In the genomic region with DNA sequence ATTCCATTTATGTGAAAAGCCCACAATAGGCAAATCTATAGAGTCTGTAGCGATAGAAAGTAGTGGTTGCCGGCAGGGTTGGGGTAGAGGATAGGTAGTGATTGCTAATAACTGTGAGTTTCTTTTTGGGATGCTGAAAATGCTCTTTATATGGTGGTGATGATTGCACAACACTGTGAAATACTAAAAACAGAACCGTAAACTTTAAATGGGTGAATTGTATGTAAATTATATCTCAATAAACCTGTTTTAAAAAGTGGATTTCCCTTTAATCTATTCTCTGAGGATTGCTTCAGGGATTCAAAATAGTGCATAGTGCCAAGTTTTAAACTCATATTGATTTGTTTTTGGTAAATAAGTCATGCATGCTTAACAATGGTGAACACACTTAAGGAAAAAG, we compare ENCODE assay signal across 11 cellular contexts.
DNase-seq lines count a peak whose midpoint lies in the region; ATAC-seq, FAIRE-seq and TF ChIP-seq lines count a peak whose summit lies in the region.
"Had no signal": no experiment of that assay in that cellular context is flagged by ENCODE, and none has a peak within 500 bp of the region (broad histone marks: within the 10 kb centered on the region; RNA-seq: fewer than 3 reads in every experiment).

No MANE protein-coding gene starts in this region.

- no TSS peak for BruUV-seq in IMR-90 (replicated peaks; lab: Mats Ljungman, UMichigan)

- H3K79me1 ChIP-seq in IMR-90 (ENCODE audit: low read depth in 1 of 2, low read length in 2 of 2) (peaks cover 50 to 72% of the 10 kb centered on the region in 2 experiments), H1 (ENCODE audit: low read depth, low read length) (peaks cover 5% of the 10 kb centered on the region; the same call in 1 of the 2 replicates)

- no peak overlapping the region for H3K4me3 Mint-ChIP-seq in WTC11
- H3K4me3 Mint-ChIP-seq: activated naive CD8-positive, alpha-beta T cell treated with anti-CD3 and anti-CD28 coated beads, Interleukin-2, amount 50 U/mL, for 24 hours; mesothelial cell of epicardium had no signal

- H3K23ac ChIP-seq in IMR-90 (ENCODE audit: low read depth, low read length) (peak overlapping the region; percentile 48; the same call in 1 of the 2 replicates), H1 (ENCODE audit: insufficient read length) (no peak overlapping the region)

- FAIRE-seq in H1 (lab: Jason Lieb, UNC) = no peak

- no peak for ATAC-seq in IMR-90 (ENCODE audit: low read depth)
- ATAC-seq in WTC11 = no peak
- ATAC-seq: activated naive CD8-positive, alpha-beta T cell treated with anti-CD3 and anti-CD28 coated beads, Interleukin-2, amount 50 U/mL, for 24 hours; effector memory CD8-positive, alpha-beta T cell had no signal

- H4K20me1 ChIP-seq in IMR-90 (ENCODE audit: insufficient read depth, low read length) (peaks cover 42% of the 10 kb centered on the region), H1 (replicated peaks in 1 of 2; ENCODE audit: control insufficient read depth in 1 of 2, insufficient read depth in 2 of 2, low read length in 2 of 2) (no peaks in the 10 kb centered on the region)

- no peak for TF ChIP-seq RAD21 in IMR-90 (IDR thresholded peaks at IDR 0.05; ENCODE audit: low read length)
- TF ChIP-seq RAD21 in H1 (IDR thresholded peaks at IDR 0.05 in 1 of 2, conservative IDR thresholded peaks at IDR 0.05 in 1 of 2; ENCODE audit: low read depth in 2 of 2, low read length in 2 of 2) = no peak

- POLR2A ChIA-PET in IMR-90 (lab: Charles Lee; ENCODE audit: unreplicated experiment) = no interaction called here
- POLR2A ChIA-PET in H1 (lab: Charles Lee; ENCODE audit: partially characterized antibody) = no interaction called here
- POLR2A ChIA-PET in WTC11 (lab: Charles Lee) = no interaction called here

- H3K27me3 Mint-ChIP-seq in WTC11 (ENCODE audit: low read depth) = no peaks in the 10 kb centered on the region
- H3K27me3 Mint-ChIP-seq: activated naive CD8-positive, alpha-beta T cell treated with anti-CD3 and anti-CD28 coated beads, Interleukin-2, amount 50 U/mL, for 24 hours; effector memory CD8-positive, alpha-beta T cell had no signal

- no peak overlapping the region for H2BK15ac ChIP-seq in IMR-90 (ENCODE audit: low read depth, low read length)
- no peak overlapping the region for H2BK15ac ChIP-seq in H1 (ENCODE audit: low read length)

- TF ChIP-seq EP300 in H1 (IDR thresholded peaks at IDR 0.05; ENCODE audit: borderline replicate concordance in 1 of 2, low read depth in 2 of 2, low read length in 2 of 2) = no peak

- peaks cover 27% of the 10 kb centered on the region for H3K4me1 ChIP-seq in IMR-90 (ENCODE audit: control insufficient read depth, insufficient read depth, low read length)
- peaks cover 0 to 13% (median under 1%) of the 10 kb centered on the region in 4 experiments; a peak in 1 of 7 replicates for H3K4me1 ChIP-seq in H1 (replicated peaks in 1 of 4; ENCODE audit: control insufficient read depth in 3 of 4, insufficient read depth in 4 of 4, low read length in 3 of 4)
- peaks cover 2% of the 10 kb centered on the region for H3K4me1 ChIP-seq in prostate gland (replicated peaks)

- no peaks in the 10 kb centered on the region; a peak in 3 of 4 replicates for H3K79me2 ChIP-seq in H1 (ENCODE audit: control insufficient read depth in 1 of 2, insufficient read depth in 2 of 2, low read length in 2 of 2)

- intact Hi-C loops in IMR-90 (cut with micrococcal nuclease) (no loop called here), prostate gland (cut with DNase I) (no loop called here)

- peaks cover 21% of the 10 kb centered on the region for H3K4me1 Mint-ChIP-seq in WTC11

- no peak overlapping the region for H2AK9ac ChIP-seq in IMR-90 (replicated peaks; ENCODE audit: low read depth, low read length, poor library complexity)

- H2BK20ac ChIP-seq in IMR-90 (ENCODE audit: low read depth, low read length) (no peak overlapping the region), H1 (ENCODE audit: low read length) (no peak overlapping the region)

- H2BK120ac ChIP-seq in IMR-90 (ENCODE audit: low read depth, low read length) (no peak overlapping the region), H1 (replicated peaks; ENCODE audit: low read depth, low read length) (no peak overlapping the region)

- H3K4me3 ChIP-seq in IMR-90 (ENCODE audit: insufficient read depth, low read depth, low read length) (no peak overlapping the region), H1 (ENCODE audit: extremely low read depth in 1 of 4, insufficient read depth in 2 of 4, low read depth in 3 of 4, low read length in 4 of 4) (no peak overlapping the region), prostate gland (no peak overlapping the region)

- H2BK12ac ChIP-seq in H1 (ENCODE audit: low read depth, low read length) = no peak overlapping the region

- H2BK5ac ChIP-seq in IMR-90 (ENCODE audit: low read depth, low read length, poor library complexity, severe bottlenecking) = peak overlapping the region; percentile 92
- H2BK5ac ChIP-seq in H1 (ENCODE audit: low read depth, low read length) = no peak overlapping the region

- peaks cover 6% of the 10 kb centered on the region for H3K36me3 ChIP-seq in IMR-90 (ENCODE audit: control insufficient read depth, insufficient read depth, low read length)
- no peaks in the 10 kb centered on the region for H3K36me3 ChIP-seq in H1 (ENCODE audit: control insufficient read depth in 2 of 4, insufficient read depth in 4 of 4, low read length in 3 of 4)
- H3K36me3 ChIP-seq in prostate gland = no peaks in the 10 kb centered on the region

- no peak overlapping the region for H3K27ac Mint-ChIP-seq in WTC11

- in situ Hi-C loops in IMR-90 (cut with MboI; ENCODE audit: low sequenced_read_pairs) = no loop called here

- WGBS in IMR-90 (ENCODE audit: extremely low coverage in 2 of 2, insufficient read length in 1 of 2), 2 experiments = no CpG with 5 or more reads among the region's 3 CpGs
- WGBS in H1 (ENCODE audit: extremely low coverage in 1 of 2, insufficient coverage in 1 of 2, insufficient read length in 1 of 2, insufficient replicate concordance in 2 of 2, low coverage in 1 of 2, low lambda C conversion rate in 2 of 2, missing lambda C conversion rate in 1 of 2), 2 experiments = 85% methylated on average over 3 of the region's 3 CpGs; no CpG with 5 or more reads in 1 of the 2 experiments
- WGBS in prostate gland = 67% methylated on average over 3 of the region's 3 CpGs

- no peaks in the 10 kb centered on the region for H3K27me3 ChIP-seq in IMR-90 (ENCODE audit: control insufficient read depth, insufficient read depth, low read length)
- no peaks in the 10 kb centered on the region for H3K27me3 ChIP-seq in H1 (replicated peaks in 1 of 4; ENCODE audit: control insufficient read depth in 3 of 4, extremely low read depth in 1 of 4, insufficient read depth in 3 of 4, low read length in 3 of 4)
- no peaks in the 10 kb centered on the region for H3K27me3 ChIP-seq in prostate gland (replicated peaks; ENCODE audit: insufficient read depth)

- H2AK5ac ChIP-seq in IMR-90 (ENCODE audit: low read depth, low read length) (0 out of 2 replicates have a peak overlapping the region, but pooled peaks have one; percentile 30), H1 (ENCODE audit: low read depth, low read length) (no peak overlapping the region)

- H3K18ac ChIP-seq in IMR-90 (ENCODE audit: low read depth, low read length) = no peak overlapping the region
- no peak overlapping the region for H3K18ac ChIP-seq in H1 (ENCODE audit: extremely low read depth, low read length)

- H2AFZ ChIP-seq in IMR-90 (replicated peaks; ENCODE audit: low read length, poor library complexity) (no peak overlapping the region), H1 (ENCODE audit: low read length) (no peak overlapping the region)

- TF ChIP-seq POLR2A in IMR-90 (IDR thresholded peaks at IDR 0.05; ENCODE audit: low read depth, low read length) (no peak), H1 (IDR thresholded peaks at IDR 0.05; ENCODE audit: control extremely low read depth in 1 of 2, low read depth in 2 of 2, low read length in 2 of 2) (no peak), prostate gland (IDR thresholded peaks at IDR 0.05) (no peak)

- H3K9ac ChIP-seq in IMR-90 (ENCODE audit: low read depth, low read length) (no peak overlapping the region), H1 (replicated peaks in 1 of 4; ENCODE audit: extremely low read depth in 1 of 4, low read depth in 3 of 4, low read length in 3 of 4) (no peak overlapping the region)

- CTCF ChIA-PET in IMR-90 (lab: Yijun Ruan, JAX) (interaction anchor here (1.4 kb wide), 1 partner anchor 27 kb away, joined by 3 read pairs; no protein-coding TSS in a partner anchor), H1 (lab: Charles Lee; ENCODE audit: partially characterized antibody) (interaction anchor here (0.6 to 1.4 kb wide), 4 partner anchors 9 to 1754 kb away, joined by 3 to 6 read pairs (median 4); no protein-coding TSS in a partner anchor), WTC11 (lab: Charles Lee) (no interaction called here)

- TF ChIP-seq CTCF in IMR-90 (conservative IDR thresholded peaks at IDR 0.05; ENCODE audit: low read depth, low read length) (no peak), H1 (IDR thresholded peaks at IDR 0.05; ENCODE audit: control extremely low read depth in 1 of 3, insufficient read depth in 1 of 3, low read depth in 1 of 3, low read length in 3 of 3) (no peak), prostate gland (IDR thresholded peaks at IDR 0.05) (no peak), WTC11 (IDR thresholded peaks at IDR 0.05) (no peak)

- no peak overlapping the region for H4K5ac ChIP-seq in IMR-90 (ENCODE audit: low read depth, low read length)
- no peak overlapping the region for H4K5ac ChIP-seq in H1 (ENCODE audit: insufficient read length, low read depth, low read length)

- H3K9me3 ChIP-seq in IMR-90 (ENCODE audit: control insufficient read depth, insufficient read depth, low read length) (no peaks in the 10 kb centered on the region), H1 (ENCODE audit: insufficient read depth in 2 of 2, low read depth in 1 of 2, low read length in 1 of 2) (no peaks in the 10 kb centered on the region), prostate gland (no peaks in the 10 kb centered on the region)

- H3K9me1 ChIP-seq in IMR-90 (ENCODE audit: insufficient read depth, low read length) = peaks cover 34% of the 10 kb centered on the region

- peak overlapping the region; percentile 24; the same call in 1 of the 2 replicates for H3K4ac ChIP-seq in IMR-90 (ENCODE audit: low read depth, low read length)
- H3K4ac ChIP-seq in H1 (replicated peaks; ENCODE audit: insufficient read length, low read depth, low read length) = no peak overlapping the region

- H3K23me2 ChIP-seq in H1 (ENCODE audit: low read depth, low read length) = no peaks in the 10 kb centered on the region

- H3K27ac ChIP-seq in IMR-90 (ENCODE audit: insufficient read depth, low read length) (no peak overlapping the region), H1 (ENCODE audit: low read depth, low read length) (no peak overlapping the region), prostate gland (peak overlapping the region; percentile 63 to 76)

- no peak overlapping the region; a peak in 1 of 4 replicates for H4K8ac ChIP-seq in IMR-90 (ENCODE audit: low read depth in 2 of 2, low read length in 2 of 2)
- H4K8ac ChIP-seq in H1 (ENCODE audit: extremely low read depth, insufficient read depth, low read length) = no peak overlapping the region

- no peaks in the 10 kb centered on the region for H3K36me3 Mint-ChIP-seq in WTC11
- H3K36me3 Mint-ChIP-seq: mesothelial cell of epicardium had no signal

- H4K91ac ChIP-seq in IMR-90 (ENCODE audit: insufficient read depth, low read depth, low read length) (no peak overlapping the region), H1 (replicated peaks; ENCODE audit: insufficient read length, low read length) (no peak overlapping the region)

- peak overlapping the region; percentile 85; the same call in 1 of the 2 replicates for H3K4me2 ChIP-seq in IMR-90 (ENCODE audit: low read depth, low read length)
- no peak overlapping the region for H3K4me2 ChIP-seq in H1 (ENCODE audit: insufficient read depth in 1 of 2, low read depth in 2 of 2, low read length in 2 of 2)

- dilution Hi-C loops in IMR-90 (cut with HindIII; ENCODE audit: low sequenced_read_pairs, unreplicated experiment) = no loop called here

- H3K14ac ChIP-seq in IMR-90 (replicated peaks; ENCODE audit: low read depth, low read length) (no peak overlapping the region), H1 (ENCODE audit: insufficient read length) (no peak overlapping the region)

- DNase-seq in CD1c-positive myeloid dendritic cell (ENCODE audit: extremely low spot score) (peak; percentile 59), IMR-90 (no peak), H1 (ENCODE audit: low read depth in 1 of 2, low spot score in 2 of 2) (no peak), prostate gland (ENCODE audit: low spot score) (no peak), WTC11 (ENCODE audit: low spot score) (no peak), GM03348 (ENCODE audit: low spot score) (no peak), DMS 273 (lab: John Stamatoyannopoulos, UW; ENCODE audit: unreplicated experiment) (no peak)
- DNase-seq: activated naive CD8-positive, alpha-beta T cell treated with anti-CD3 and anti-CD28 coated beads, Interleukin-2, amount 50 U/mL, for 24 hours; effector memory CD8-positive, alpha-beta T cell; stimulated activated CD8-positive, alpha-beta memory T cell treated with anti-CD3 and anti-CD28 coated beads, Interleukin-4, amount 100 ng/mL, for 48 hours had no signal

- no peaks in the 10 kb centered on the region for H3K9me3 Mint-ChIP-seq in WTC11
- H3K9me3 Mint-ChIP-seq: activated naive CD8-positive, alpha-beta T cell treated with anti-CD3 and anti-CD28 coated beads, Interleukin-2, amount 50 U/mL, for 24 hours; effector memory CD8-positive, alpha-beta T cell; mesothelial cell of epicardium had no signal

- H3K56ac ChIP-seq in IMR-90 (ENCODE audit: extremely low read depth, insufficient read depth, low read length) (no peak overlapping the region), H1 (replicated peaks; ENCODE audit: insufficient read length, low read depth, low read length) (no peak overlapping the region)

Comparison
In these comparisons a context has a peak if more than half of its experiments do, and no peak if none do; other contexts are left out.
1. H3K27ac ChIP-seq: peak in prostate gland (2 of 2); none in IMR-90 (single experiment) and H1 (single experiment).